In genomic region chr17:42027961-42028790, GRCh38 we compare ENCODE assay signal across 13 cellular contexts. TPM values are rescaled to one million over a fixed set of nuclear protein-coding genes. Genes with fewer than 3 reads are reported as not detected.
DNase-seq lines count a peak whose midpoint lies in the region; ATAC-seq and TF ChIP-seq lines count a peak whose summit lies in the region.
"Had no signal": no experiment of that assay in that cellular context is flagged by ENCODE, and none has a peak within 500 bp of the region (broad histone marks: within the 10 kb centered on the region; RNA-seq: fewer than 3 reads in every experiment).

No MANE protein-coding gene starts in this region.

- no peak overlapping the region for H3K4me3 ChIP-seq in retinal pigment epithelial cell (ENCODE audit: low read length)
- H3K4me3 ChIP-seq: MG63, thyroid gland had no signal

- peaks cover 15% of the 10 kb centered on the region for H3K36me3 Mint-ChIP-seq in endothelial cell (ENCODE audit: low read depth, unreplicated experiment)
- H3K36me3 Mint-ChIP-seq in activated T-cell treated with anti-CD3 and anti-CD28 coated beads, Interleukin-2, amount 50 U/mL, for 72 hours (ENCODE audit: insufficient read depth in 2 of 2), result peaks cover 3 to 4% of the 10 kb centered on the region in 2 donors

- peak overlapping the region; percentile 16 for H3K4me3 Mint-ChIP-seq in endothelial cell (ENCODE audit: unreplicated experiment)
- H3K4me3 Mint-ChIP-seq in activated T-cell treated with anti-CD3 and anti-CD28 coated beads, Interleukin-2, amount 50 U/mL, for 72 hours, result no peak overlapping the region
- H3K4me3 Mint-ChIP-seq: memory B cell had no signal

- H3K27ac Mint-ChIP-seq in endothelial cell (ENCODE audit: unreplicated experiment), result no peak overlapping the region
- no peak overlapping the region for H3K27ac Mint-ChIP-seq in activated T-cell treated with anti-CD3 and anti-CD28 coated beads, Interleukin-2, amount 50 U/mL, for 72 hours
- H3K27ac Mint-ChIP-seq: memory B cell had no signal

- peaks cover 31% of the 10 kb centered on the region for H3K4me1 Mint-ChIP-seq in endothelial cell (ENCODE audit: unreplicated experiment)
- peaks cover 11% of the 10 kb centered on the region for H3K4me1 Mint-ChIP-seq in activated T-cell treated with anti-CD3 and anti-CD28 coated beads, Interleukin-2, amount 50 U/mL, for 72 hours (ENCODE audit: low read depth)

- H3K27me3 Mint-ChIP-seq in endothelial cell (ENCODE audit: unreplicated experiment), result peaks cover 4% of the 10 kb centered on the region
- no peaks in the 10 kb centered on the region for H3K27me3 Mint-ChIP-seq in activated T-cell treated with anti-CD3 and anti-CD28 coated beads, Interleukin-2, amount 50 U/mL, for 72 hours (ENCODE audit: low read depth)
- H3K27me3 Mint-ChIP-seq: memory B cell had no signal

- ATAC-seq in GM21619 (IDR thresholded peaks at IDR 0.05; ENCODE audit: unreplicated experiment), result no peak
- no peak for ATAC-seq in GM19463 (IDR thresholded peaks at IDR 0.05; ENCODE audit: unreplicated experiment)
- no peak for ATAC-seq in activated T-cell treated with anti-CD3 and anti-CD28 coated beads, Interleukin-2, amount 50 U/mL, for 72 hours (replicated peaks in 1 of 2)

- H3K9me3 Mint-ChIP-seq in endothelial cell (ENCODE audit: unreplicated experiment), result no peaks in the 10 kb centered on the region
- H3K9me3 Mint-ChIP-seq in activated T-cell treated with anti-CD3 and anti-CD28 coated beads, Interleukin-2, amount 50 U/mL, for 72 hours, result no peaks in the 10 kb centered on the region
- H3K9me3 Mint-ChIP-seq: memory B cell had no signal

- TF ChIP-seq CTCF in endothelial cell (IDR thresholded peaks at IDR 0.05; ENCODE audit: unreplicated experiment) (no peak), retinal pigment epithelial cell (conservative IDR thresholded peaks at IDR 0.05; ENCODE audit: low read depth, low read length) (peak; percentile 38)

- DNase-seq in NCI-H1436 (lab: John Stamatoyannopoulos, UW), result peak; percentile 22
- no peak for DNase-seq in NCI-H1436 treated with DMSO at 0.1 percent for 48 hours (lab: John Stamatoyannopoulos, UW)
- peak; percentile 71 for DNase-seq in NCI-H69 (lab: John Stamatoyannopoulos, UW)
- DNase-seq in endothelial cell (ENCODE audit: low spot score), result no peak
- no peak for DNase-seq in retinal pigment epithelial cell (ENCODE audit: low read depth)
- no peak for DNase-seq in activated T-cell treated with anti-CD3 and anti-CD28 coated beads, Interleukin-2, amount 50 U/mL, for 72 hours
- DNase-seq: ACHN, MG63, T-helper 2 cell, thyroid gland had no signal

RNA-seq across cellular contexts. Expression of gene NKIRAS2, which starts 8.3 kb away (rescaled TPM):
- 67.4 TPM for total RNA-seq in endothelial cell (ENCODE audit: unreplicated experiment)
- 10 to 100 TPM; 18.6 to 24.3 TPM for total RNA-seq in activated T-cell treated with anti-CD3 and anti-CD28 coated beads, Interleukin-2, amount 50 U/mL, for 72 hours

RNA-seq across cellular contexts. Expression of gene DNAJC7, which starts 10.9 kb away (rescaled TPM):
- total RNA-seq in endothelial cell (ENCODE audit: unreplicated experiment), result 92.8 TPM
- 100 to 1,000 TPM; 106 to 117 TPM for total RNA-seq in activated T-cell treated with anti-CD3 and anti-CD28 coated beads, Interleukin-2, amount 50 U/mL, for 72 hours

RNA-seq across cellular contexts. Expression of gene C17orf113, which starts 22.2 kb away (rescaled TPM):
- 1.6 TPM for total RNA-seq in endothelial cell (ENCODE audit: unreplicated experiment)
- total RNA-seq in activated T-cell treated with anti-CD3 and anti-CD28 coated beads, Interleukin-2, amount 50 U/mL, for 72 hours, result 1 to 10 TPM in 1 of 2 donors, under 1 TPM in 1; 0.86 to 1.3 TPM

Comparison
In these comparisons a context has a peak if more than half of its experiments do, and no peak if none do; other contexts are left out.
1. DNase-seq: peak in NCI-H1436 (single experiment) and NCI-H69 (single experiment); none in NCI-H1436 treated with DMSO at 0.1 percent for 48 hours (single experiment), endothelial cell (single experiment), retinal pigment epithelial cell (single experiment) and activated T-cell treated with anti-CD3 and anti-CD28 coated beads, Interleukin-2, amount 50 U/mL, for 72 hours (0 of 2).